In the genomic region with DNA sequence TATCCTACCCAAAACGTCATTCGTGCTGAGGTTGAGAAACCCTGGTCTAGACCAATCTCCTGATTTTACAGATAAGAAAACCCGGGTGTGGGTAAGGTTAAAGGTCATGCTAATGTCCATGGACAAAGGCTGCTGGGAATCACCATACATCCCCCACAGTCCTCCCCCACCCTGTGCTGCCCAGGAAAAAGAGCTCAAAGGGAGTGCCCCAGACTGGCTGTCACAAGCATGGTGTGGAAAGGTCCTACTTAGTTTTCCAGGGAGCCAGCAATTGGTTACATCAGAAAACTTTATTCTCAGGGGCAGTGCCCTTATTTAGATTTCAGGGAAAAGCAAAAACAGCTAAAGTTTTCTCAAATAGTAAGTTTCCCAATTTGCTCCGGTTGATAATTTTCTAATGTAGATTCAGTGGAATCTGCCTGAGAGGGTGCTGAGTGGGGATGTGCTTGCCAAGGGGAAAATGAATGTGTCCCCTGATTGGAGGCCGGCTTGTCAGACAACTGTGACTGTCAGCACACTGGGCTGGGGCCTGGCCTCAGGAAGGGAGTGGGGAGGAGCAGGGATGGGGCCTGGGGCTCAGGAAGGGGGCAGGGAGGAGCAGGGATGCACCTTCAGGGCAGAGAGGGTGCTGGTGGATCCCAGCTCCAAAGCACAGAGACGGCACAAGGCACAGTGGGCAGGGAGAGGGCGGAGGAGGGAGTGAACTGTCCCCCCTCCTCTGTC, we compare ENCODE assay signal across 21 cellular contexts.
"Had no signal": no experiment of that assay in that cellular context is flagged by ENCODE, and none has a peak within 500 bp of the region (broad histone marks: within the 10 kb centered on the region; RNA-seq: fewer than 3 reads in every experiment).

No MANE protein-coding gene starts in this region.

- H3K4me1 ChIP-seq: heart left ventricle, left ventricle myocardium inferior, lower lobe of right lung, testis, tibial nerve had no signal

- H3K36me3 Mint-ChIP-seq: immature natural killer cell; natural killer cell treated with Interleukin-12 subunit alpha and Interleukin-12 subunit beta and Interleukin-15 and Interleukin-18, amount 100 ng/mL, for 72 hours; stimulated activated effector memory CD8-positive, alpha-beta T cell treated with anti-CD3 and anti-CD28 coated beads, Interleukin-12 subunit alpha, Interleukin-12 subunit beta, amount 100 ng/mL, for 72 hours had no signal

- H3K9me3 ChIP-seq: heart left ventricle, left ventricle myocardium inferior, lower lobe of right lung, neutrophil, right atrium auricular region, testis, tibial nerve had no signal

- H3K4me3 ChIP-seq: heart left ventricle, left ventricle myocardium inferior, lower lobe of right lung, right atrium auricular region, smooth muscle cell, testis, tibial nerve had no signal

- H3K27me3 ChIP-seq: dorsolateral prefrontal cortex, right atrium auricular region, testis had no signal

- H3K36me3 ChIP-seq: heart left ventricle, left ventricle myocardium inferior, lower lobe of right lung, neutrophil, right atrium auricular region, tibial nerve had no signal

- ATAC-seq: heart left ventricle; lower lobe of right lung; stimulated activated effector memory CD8-positive, alpha-beta T cell treated with anti-CD3 and anti-CD28 coated beads, Interleukin-12 subunit alpha, Interleukin-12 subunit beta, amount 100 ng/mL, for 72 hours; stimulated activated naive CD8-positive, alpha-beta T cell treated with anti-CD3 and anti-CD28 coated beads, Interleukin-15, Interleukin-2, amounts not matched to agents 100 U/mL and 50 U/mL, for 24 hours had no signal

- H3K27ac ChIP-seq: heart left ventricle, left ventricle myocardium inferior, lower lobe of right lung, neutrophil, right atrium auricular region, testis, tibial nerve had no signal

- DNase-seq: cortex of kidney; dorsolateral prefrontal cortex; effector CD8-positive, alpha-beta T cell; foreskin melanocyte; heart left ventricle; immature natural killer cell; left ventricle myocardium inferior; lower lobe of right lung; mesenchymal stem cell; midbrain; stimulated activated CD4-positive, alpha-beta T cell treated with anti-CD3 and anti-CD28 coated beads, Interleukin-4, amount 100 ng/mL, for 1 hour; stimulated activated CD8-positive, alpha-beta memory T cell treated with anti-CD3 and anti-CD28 coated beads, Interleukin-4, amount 100 ng/mL, for 48 hours; stimulated activated naive CD8-positive, alpha-beta T cell treated with anti-CD3 and anti-CD28 coated beads, Interleukin-15, Interleukin-2, amounts not matched to agents 100 U/mL and 50 U/mL, for 24 hours; testis had no signal

- H3K27ac Mint-ChIP-seq: natural killer cell treated with Interleukin-12 subunit alpha and Interleukin-12 subunit beta and Interleukin-15 and Interleukin-18, amount 100 ng/mL, for 72 hours; stimulated activated effector memory CD8-positive, alpha-beta T cell treated with anti-CD3 and anti-CD28 coated beads, Interleukin-12 subunit alpha, Interleukin-12 subunit beta, amount 100 ng/mL, for 72 hours had no signal

- H3K27me3 Mint-ChIP-seq: natural killer cell treated with Interleukin-12 subunit alpha and Interleukin-12 subunit beta and Interleukin-15 and Interleukin-18, amount 100 ng/mL, for 72 hours had no signal

- H3K9me3 Mint-ChIP-seq: central memory CD8-positive, alpha-beta T cell; immature natural killer cell; natural killer cell treated with Interleukin-12 subunit alpha and Interleukin-12 subunit beta and Interleukin-15 and Interleukin-18, amount 100 ng/mL, for 72 hours; stimulated activated effector memory CD8-positive, alpha-beta T cell treated with anti-CD3 and anti-CD28 coated beads, Interleukin-12 subunit alpha, Interleukin-12 subunit beta, amount 100 ng/mL, for 72 hours had no signal

- H3K4me3 Mint-ChIP-seq: central memory CD8-positive, alpha-beta T cell; natural killer cell treated with Interleukin-12 subunit alpha and Interleukin-12 subunit beta and Interleukin-15 and Interleukin-18, amount 100 ng/mL, for 72 hours; stimulated activated effector memory CD8-positive, alpha-beta T cell treated with anti-CD3 and anti-CD28 coated beads, Interleukin-12 subunit alpha, Interleukin-12 subunit beta, amount 100 ng/mL, for 72 hours had no signal
